8 cellular contexts compared by ENCODE assay signal in the genomic region with DNA sequence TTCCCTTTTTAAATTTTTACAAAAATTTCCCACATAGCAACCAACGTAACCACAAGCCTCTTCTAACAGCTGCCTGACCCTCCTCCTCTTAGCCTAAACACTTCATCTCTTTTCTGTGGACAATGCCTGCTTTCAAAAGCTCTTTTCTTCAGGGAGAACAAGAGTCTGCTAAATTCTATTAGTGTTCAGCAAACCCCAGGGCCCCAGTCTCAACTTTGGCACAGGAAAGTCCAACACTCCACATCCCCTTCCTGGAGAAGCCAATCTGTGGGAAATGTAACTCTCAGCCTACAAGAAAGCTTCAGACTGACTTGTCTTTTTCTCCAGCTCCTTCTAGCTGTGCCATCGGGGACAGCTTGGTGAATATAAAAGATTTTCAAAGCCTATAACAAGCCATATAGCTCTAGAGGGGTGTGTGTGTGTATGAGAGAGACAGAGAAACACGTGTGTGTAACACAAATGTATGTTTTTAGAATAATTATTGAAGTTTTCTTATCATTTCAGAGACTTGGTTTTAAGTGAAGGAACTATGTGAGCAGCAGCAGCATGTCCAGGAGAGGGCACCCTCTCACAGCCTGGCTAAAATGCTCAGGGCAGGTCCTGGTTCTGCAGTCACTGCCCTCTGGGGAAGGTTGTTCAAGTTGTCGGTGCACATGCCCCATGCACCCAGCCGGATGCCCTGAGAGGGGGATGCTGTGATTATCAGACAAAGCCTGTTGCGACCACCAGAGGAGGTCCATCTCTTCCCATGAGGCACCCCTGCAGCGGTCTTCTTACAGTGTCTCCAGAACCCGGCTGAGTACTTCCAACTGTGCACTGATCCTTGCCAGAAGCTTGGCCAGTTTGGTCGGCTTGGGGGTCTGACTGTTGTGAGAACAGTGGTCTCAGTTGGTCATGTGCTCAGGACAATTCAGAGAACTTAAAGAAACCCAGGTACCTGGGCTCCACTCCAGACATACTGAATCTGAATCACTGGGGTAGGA. TPM values are rescaled to one million over a fixed set of nuclear protein-coding genes. Genes with fewer than 3 reads are reported as not detected.
DNase-seq lines count a peak whose midpoint lies in the region; ATAC-seq and TF ChIP-seq lines count a peak whose summit lies in the region.

No MANE protein-coding gene starts in this region.

- H3K27ac ChIP-seq in foreskin keratinocyte: no peak overlapping the region

- ATAC-seq in foreskin keratinocyte: peak; percentile 69
- ATAC-seq in GM21447 (IDR thresholded peaks at IDR 0.05; ENCODE audit: unreplicated experiment): no peak

- H3K27me3 ChIP-seq in foreskin keratinocyte: peaks cover 21% of the 10 kb centered on the region

- no peaks in the 10 kb centered on the region for H3K4me1 ChIP-seq in foreskin keratinocyte

- peak; percentile 73 for TF ChIP-seq CTCF in foreskin keratinocyte (conservative IDR thresholded peaks at IDR 0.05)

- POLR2A ChIA-PET in HEK293T (lab: Yijun Ruan, JAX): no interaction called here

- CTCF ChIA-PET in HEK293T (lab: Yijun Ruan, JAX): interaction anchor here (1.1 to 3.4 kb wide), 2 partner anchors 17 to 231 kb away, joined by 3 to 10 read pairs; no protein-coding TSS in a partner anchor

- DNase-seq in NCI-H345 (lab: John Stamatoyannopoulos, UW) (peak; percentile 4), NCI-H345 treated with DMSO at 0.1 percent for 48 hours (lab: John Stamatoyannopoulos, UW; ENCODE audit: unreplicated experiment) (no peak), HEK293T (ENCODE audit: extremely low spot score) (peak; percentile 70), NCI-H526 (lab: John Stamatoyannopoulos, UW) (peak; percentile 20 to 71), foreskin keratinocyte (peak in 1 of 2 donors; percentile 19), non-pigmented ciliary epithelial cell (ENCODE audit: low read depth) (peak; percentile 14)
- DNase-seq in activated T-cell treated with anti-CD3 and anti-CD28 coated beads, Interleukin-2, amount 50 U/mL, for 48 hours: peak; percentile 47 to 53

TF ChIP-seq in HEK293T, 16 proteins besides CTCF, POLR2A, EP300 and RAD21:
- no peak for TF ChIP-seq ZNF384 (IDR thresholded peaks at IDR 0.05)
- TF ChIP-seq, protein P1, sequence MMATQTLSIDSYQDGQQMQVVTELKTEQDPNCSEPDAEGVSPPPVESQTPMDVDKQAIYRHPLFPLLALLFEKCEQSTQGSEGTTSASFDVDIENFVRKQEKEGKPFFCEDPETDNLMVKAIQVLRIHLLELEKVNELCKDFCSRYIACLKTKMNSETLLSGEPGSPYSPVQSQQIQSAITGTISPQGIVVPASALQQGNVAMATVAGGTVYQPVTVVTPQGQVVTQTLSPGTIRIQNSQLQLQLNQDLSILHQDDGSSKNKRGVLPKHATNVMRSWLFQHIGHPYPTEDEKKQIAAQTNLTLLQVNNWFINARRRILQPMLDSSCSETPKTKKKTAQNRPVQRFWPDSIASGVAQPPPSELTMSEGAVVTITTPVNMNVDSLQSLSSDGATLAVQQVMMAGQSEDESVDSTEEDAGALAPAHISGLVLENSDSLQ (IDR thresholded peaks at IDR 0.05): no peak
- TF ChIP-seq BHLHE40 (IDR thresholded peaks at IDR 0.05; ENCODE audit: borderline replicate concordance): no peak
- no peak for TF ChIP-seq FOXA1 (IDR thresholded peaks at IDR 0.05)
- TF ChIP-seq TARDBP (IDR thresholded peaks at IDR 0.05): no peak
- TF ChIP-seq ARNT (IDR thresholded peaks at IDR 0.05): no peak
- no peak for TF ChIP-seq CTBP1 (IDR thresholded peaks at IDR 0.05; ENCODE audit: borderline replicate concordance)
- TF ChIP-seq NFRKB (IDR thresholded peaks at IDR 0.05): no peak
- TF ChIP-seq L3MBTL2 (conservative IDR thresholded peaks at IDR 0.05): no peak
- no peak for TF ChIP-seq HDGF (IDR thresholded peaks at IDR 0.05; ENCODE audit: borderline replicate concordance)
- no peak for TF ChIP-seq LEF1 (IDR thresholded peaks at IDR 0.05; ENCODE audit: borderline replicate concordance)
- TF ChIP-seq SUZ12 (IDR thresholded peaks at IDR 0.05): no peak
- no peak for TF ChIP-seq ELF4 (IDR thresholded peaks at IDR 0.05)
- no peak for TF ChIP-seq FOXK2 (IDR thresholded peaks at IDR 0.05)
- TF ChIP-seq FOXM1 (IDR thresholded peaks at IDR 0.05; ENCODE audit: borderline replicate concordance): no peak
- no peak for TF ChIP-seq SP1 (IDR thresholded peaks at IDR 0.05)

RNA-seq across cellular contexts. Expression of gene CCDC70, which starts 34.4 kb away (rescaled TPM):
- total RNA-seq in foreskin keratinocyte: not detected in 2 replicates
- polyA plus RNA-seq in foreskin keratinocyte: not detected in 2 replicates

RNA-seq across cellular contexts. Expression of gene TMEM272, which starts 51.2 kb away (rescaled TPM):
- not detected in 2 replicates for total RNA-seq in foreskin keratinocyte
- not detected in 2 replicates for polyA plus RNA-seq in foreskin keratinocyte
